Comparison of ENCODE assay signal across 10 cellular contexts in the genomic region with DNA sequence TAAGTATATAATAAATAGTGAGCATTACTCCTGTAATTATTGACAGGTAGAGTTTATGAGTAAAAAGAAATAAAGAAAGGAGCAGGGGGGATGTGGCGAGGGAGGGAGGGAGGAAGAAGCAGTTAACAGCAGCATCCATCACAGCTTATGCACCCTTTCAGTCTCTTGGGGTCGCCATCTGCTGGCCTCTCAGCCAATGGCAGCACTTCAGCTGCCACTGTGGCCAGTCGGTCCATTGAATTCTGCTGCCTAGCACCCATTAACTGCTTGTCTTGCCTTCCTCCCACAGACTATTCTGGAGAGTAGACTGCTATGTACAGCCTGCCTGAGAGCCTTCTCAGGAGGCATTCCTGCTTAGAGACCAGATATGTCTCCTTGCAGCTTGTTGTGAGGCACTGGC.
DNase-seq lines count a peak whose midpoint lies in the region; ATAC-seq, FAIRE-seq and TF ChIP-seq lines count a peak whose summit lies in the region.
"Had no signal": no experiment of that assay in that cellular context is flagged by ENCODE, and none has a peak within 500 bp of the region (broad histone marks: within the 10 kb centered on the region; RNA-seq: fewer than 3 reads in every experiment).

No MANE protein-coding gene starts in this region.

- H3K56ac ChIP-seq in H1 (replicated peaks; ENCODE audit: insufficient read length, low read depth, low read length): no peak overlapping the region

- H2BK15ac ChIP-seq in H1 (ENCODE audit: low read length): no peak overlapping the region

- TF ChIP-seq RAD21 in H1 (IDR thresholded peaks at IDR 0.05 in 1 of 2, conservative IDR thresholded peaks at IDR 0.05 in 1 of 2; ENCODE audit: low read depth in 2 of 2, low read length in 2 of 2): peak; percentile 44 to 49

- no peak overlapping the region for H2BK20ac ChIP-seq in H1 (ENCODE audit: low read length)

- no peak overlapping the region for H3K4me3 ChIP-seq in H1 (ENCODE audit: extremely low read depth in 1 of 4, insufficient read depth in 2 of 4, low read depth in 3 of 4, low read length in 4 of 4)
- H3K4me3 ChIP-seq: stomach had no signal

- no peaks in the 10 kb centered on the region for H3K9me3 ChIP-seq in H1 (ENCODE audit: insufficient read depth in 2 of 2, low read depth in 1 of 2, low read length in 1 of 2)
- H3K9me3 ChIP-seq: stomach had no signal

- no peak overlapping the region for H2BK12ac ChIP-seq in H1 (ENCODE audit: low read depth, low read length)

- H3K18ac ChIP-seq in H1 (ENCODE audit: extremely low read depth, low read length): no peak overlapping the region

- no peak overlapping the region for H4K91ac ChIP-seq in H1 (replicated peaks; ENCODE audit: insufficient read length, low read length)

- no peak for TF ChIP-seq POLR2A in H1 (IDR thresholded peaks at IDR 0.05; ENCODE audit: control extremely low read depth in 1 of 2, low read depth in 2 of 2, low read length in 2 of 2)

- no peak overlapping the region for H3K27ac ChIP-seq in H1 (ENCODE audit: low read depth, low read length)
- H3K27ac ChIP-seq: stomach had no signal

- no peak overlapping the region for H2AK5ac ChIP-seq in H1 (ENCODE audit: low read depth, low read length)

- H3K79me1 ChIP-seq in H1 (ENCODE audit: low read depth, low read length): no peaks in the 10 kb centered on the region

- H2BK5ac ChIP-seq in H1 (ENCODE audit: low read depth, low read length): no peak overlapping the region

- no peak overlapping the region for H3K4ac ChIP-seq in H1 (replicated peaks; ENCODE audit: insufficient read length, low read depth, low read length)

- H4K5ac ChIP-seq in H1 (ENCODE audit: insufficient read length, low read depth, low read length): no peak overlapping the region

- H3K9ac ChIP-seq in H1 (replicated peaks in 1 of 4; ENCODE audit: extremely low read depth in 1 of 4, low read depth in 3 of 4, low read length in 3 of 4): no peak overlapping the region

- no peaks in the 10 kb centered on the region for H3K27me3 ChIP-seq in H1 (replicated peaks in 1 of 4; ENCODE audit: control insufficient read depth in 3 of 4, extremely low read depth in 1 of 4, insufficient read depth in 3 of 4, low read length in 3 of 4)

- H2AFZ ChIP-seq in H1 (ENCODE audit: low read length): no peak overlapping the region

- 65% methylated on average over 3 of the region's 3 CpGs; no CpG with 5 or more reads in 1 of the 2 experiments for WGBS in H1 (ENCODE audit: extremely low coverage in 1 of 2, insufficient coverage in 1 of 2, insufficient read length in 1 of 2, insufficient replicate concordance in 2 of 2, low coverage in 1 of 2, low lambda C conversion rate in 2 of 2, missing lambda C conversion rate in 1 of 2), 2 experiments

- no peaks in the 10 kb centered on the region for H3K23me2 ChIP-seq in H1 (ENCODE audit: low read depth, low read length)

- DNase-seq in NCI-H1417 (lab: John Stamatoyannopoulos, UW) (peak; percentile 26 to 70 (median 34)), NCI-H1417 treated with DMSO at 0.1 percent for 48 hours (lab: John Stamatoyannopoulos, UW) (no peak), NCI-H1105 (lab: John Stamatoyannopoulos, UW) (peak; percentile 21), H1 (ENCODE audit: low read depth in 1 of 2, low spot score in 2 of 2) (no peak), pons (ENCODE audit: low spot score) (peak; percentile 26)
- DNase-seq in stimulated activated CD8-positive, alpha-beta memory T cell treated with anti-CD3 and anti-CD28 coated beads, Interleukin-4, amount 100 ng/mL, for 48 hours: no peak
- DNase-seq: cerebellar nuclear complex, stomach had no signal

- H3K4me2 ChIP-seq in H1 (ENCODE audit: insufficient read depth in 1 of 2, low read depth in 2 of 2, low read length in 2 of 2): no peak overlapping the region

- no peak for TF ChIP-seq EP300 in H1 (IDR thresholded peaks at IDR 0.05; ENCODE audit: borderline replicate concordance in 1 of 2, low read depth in 2 of 2, low read length in 2 of 2)

- POLR2A ChIA-PET in H1 (lab: Charles Lee; ENCODE audit: partially characterized antibody): no interaction called here

- CTCF ChIA-PET in H1 (lab: Charles Lee; ENCODE audit: partially characterized antibody): interaction anchor here (0.6 to 8.0 kb wide), 22 partner anchors 12 to 446 kb away, joined by 3 to 72 read pairs (median 4); no protein-coding TSS in a partner anchor

- H4K8ac ChIP-seq in H1 (ENCODE audit: extremely low read depth, insufficient read depth, low read length): no peak overlapping the region

- H3K14ac ChIP-seq in H1 (ENCODE audit: insufficient read length): no peak overlapping the region

- no peak for FAIRE-seq in H1 (lab: Jason Lieb, UNC)

- ATAC-seq in HG02884 (IDR thresholded peaks at IDR 0.05; ENCODE audit: unreplicated experiment) (no peak), HG03159 (IDR thresholded peaks at IDR 0.05; ENCODE audit: unreplicated experiment) (no peak)

- no peaks in the 10 kb centered on the region for H3K36me3 ChIP-seq in H1 (ENCODE audit: control insufficient read depth in 2 of 4, insufficient read depth in 4 of 4, low read length in 3 of 4)
- H3K36me3 ChIP-seq: stomach had no signal

- H3K4me1 ChIP-seq in H1 (replicated peaks in 1 of 4; ENCODE audit: control insufficient read depth in 3 of 4, insufficient read depth in 4 of 4, low read length in 3 of 4): no peaks in the 10 kb centered on the region
- H3K4me1 ChIP-seq: stomach had no signal

- H3K79me2 ChIP-seq in H1 (ENCODE audit: control insufficient read depth in 1 of 2, insufficient read depth in 2 of 2, low read length in 2 of 2): no peaks in the 10 kb centered on the region

- H3K23ac ChIP-seq in H1 (ENCODE audit: insufficient read length): no peak overlapping the region

- TF ChIP-seq CTCF in H1 (IDR thresholded peaks at IDR 0.05; ENCODE audit: control extremely low read depth in 1 of 3, insufficient read depth in 1 of 3, low read depth in 1 of 3, low read length in 3 of 3): peak; percentile 33 to 66 (median 50)

- H4K20me1 ChIP-seq in H1 (replicated peaks in 1 of 2; ENCODE audit: control insufficient read depth in 1 of 2, insufficient read depth in 2 of 2, low read length in 2 of 2): no peaks in the 10 kb centered on the region

- no peak overlapping the region for H2BK120ac ChIP-seq in H1 (replicated peaks; ENCODE audit: low read depth, low read length)

TF ChIP-seq in H1, 55 proteins besides CTCF, POLR2A, EP300 and RAD21:
- no peak for TF ChIP-seq BACH1 (IDR thresholded peaks at IDR 0.05; ENCODE audit: low read length)
TF ChIP-seq in H1: peak in this region for 0.

Comparison
In these comparisons a context has a peak if more than half of its experiments do, and no peak if none do; other contexts are left out.
1. DNase-seq: peak in NCI-H1417 (3 of 3), NCI-H1105 (single experiment) and pons (single experiment); none in NCI-H1417 treated with DMSO at 0.1 percent for 48 hours (single experiment), H1 (0 of 2) and stimulated activated CD8-positive, alpha-beta memory T cell treated with anti-CD3 and anti-CD28 coated beads, Interleukin-4, amount 100 ng/mL, for 48 hours (single experiment).